17 cellular contexts compared by ENCODE assay signal in genomic region chr21:14303731-14304488, GRCh38.
DNase-seq lines count a peak whose midpoint lies in the region; ATAC-seq and TF ChIP-seq lines count a peak whose summit lies in the region.
"Had no signal": no experiment of that assay in that cellular context is flagged by ENCODE, and none has a peak within 500 bp of the region (broad histone marks: within the 10 kb centered on the region; RNA-seq: fewer than 3 reads in every experiment).

No MANE protein-coding gene starts in this region.

- H3K9me3 ChIP-seq in Panc1 (ENCODE audit: control insufficient read depth, insufficient read depth, low read depth, low read length) (no peaks in the 10 kb centered on the region), neural progenitor cell (ENCODE audit: low read depth) (no peaks in the 10 kb centered on the region)
- H3K9me3 ChIP-seq: BLaER1 had no signal

- H3K27me3 ChIP-seq in Panc1 (ENCODE audit: control insufficient read depth, insufficient read depth, low read length) (no peaks in the 10 kb centered on the region), neural progenitor cell (no peaks in the 10 kb centered on the region)
- H3K27me3 ChIP-seq: BLaER1 had no signal

- TF ChIP-seq CTCF in Panc1 (IDR thresholded peaks at IDR 0.05): no peak
- no peak for TF ChIP-seq CTCF in neural progenitor cell (IDR thresholded peaks at IDR 0.05)
- no peak for TF ChIP-seq CTCF in RWPE1 (conservative IDR thresholded peaks at IDR 0.05; ENCODE audit: low read depth)

- peak overlapping the region; percentile 39 for H2AFZ ChIP-seq in neural progenitor cell (replicated peaks)

- H3K27me3 Mint-ChIP-seq in neural progenitor cell (ENCODE audit: insufficient read depth, low read depth): no peaks in the 10 kb centered on the region

- peak; percentile 1 for DNase-seq in ELR (ENCODE audit: low read depth)
- no peak for DNase-seq in Panc1 (ENCODE audit: low read depth, low spot score)
- peak; percentile 30 for DNase-seq in dermis blood vessel endothelial cell
- DNase-seq in neural progenitor cell (ENCODE audit: low spot score): no peak
- DNase-seq in RWPE1 (ENCODE audit: low spot score): no peak
- DNase-seq in NCI-H1048 (lab: John Stamatoyannopoulos, UW): no peak
- DNase-seq in T1000 (lab: John Stamatoyannopoulos, UW): no peak
- DNase-seq: 8988T; CD4-positive, alpha-beta memory T cell; DMS153; DMS79; GF-D8; GOT3; H7 had no signal

- in situ Hi-C loops in Panc1 (cut with HindIII; ENCODE audit: low pct_unique_long_range_greater_than_20kb, low sequenced_read_pairs): no loop called here

- H3F3A ChIP-seq in neural progenitor cell (ENCODE audit: low read depth): no peaks in the 10 kb centered on the region

- no peak overlapping the region for H3K9ac ChIP-seq in neural progenitor cell
- H3K9ac ChIP-seq: BLaER1 had no signal

- H3K4me3 Mint-ChIP-seq in neural progenitor cell: no peak overlapping the region
- H3K4me3 Mint-ChIP-seq: CD14-positive monocyte; CD4-positive, alpha-beta memory T cell had no signal

- H3K27ac ChIP-seq in Panc1 (ENCODE audit: low read length) (no peak overlapping the region), neural progenitor cell (no peak overlapping the region), RWPE1 (no peak overlapping the region)
- H3K27ac ChIP-seq: BLaER1 had no signal

- H3K4me2 ChIP-seq in neural progenitor cell: no peak overlapping the region
- H3K4me2 ChIP-seq: BLaER1 had no signal

- no peak overlapping the region for H3K27ac Mint-ChIP-seq in neural progenitor cell
- H3K27ac Mint-ChIP-seq: CD14-positive monocyte; CD4-positive, alpha-beta memory T cell had no signal

- no peaks in the 10 kb centered on the region for H3K9me3 Mint-ChIP-seq in neural progenitor cell
- H3K9me3 Mint-ChIP-seq: CD14-positive monocyte; CD4-positive, alpha-beta memory T cell had no signal

- no peaks in the 10 kb centered on the region for H4K20me1 ChIP-seq in neural progenitor cell (ENCODE audit: low read depth)
- H4K20me1 ChIP-seq: BLaER1 had no signal

- POLR2A ChIA-PET in Panc1 (lab: Charles Lee): no interaction called here
- POLR2A ChIA-PET in RWPE1 (lab: Yijun Ruan, JAX; ENCODE audit: low non-redundant PET): no interaction called here

- H3K36me3 Mint-ChIP-seq in neural progenitor cell: no peaks in the 10 kb centered on the region
- H3K36me3 Mint-ChIP-seq: CD14-positive monocyte; CD4-positive, alpha-beta memory T cell had no signal

- H3K4me3 ChIP-seq in Panc1 (ENCODE audit: low read depth in 2 of 2, low read length in 2 of 2) (no peak overlapping the region), neural progenitor cell (no peak overlapping the region)
- H3K4me3 ChIP-seq: BLaER1 had no signal

- no TSS peak for BruUV-seq in Panc1 (replicated peaks; lab: Mats Ljungman, UMichigan)

- no peaks in the 10 kb centered on the region for H3K79me2 ChIP-seq in neural progenitor cell (ENCODE audit: low read depth)

- H3K4me1 ChIP-seq in Panc1 (ENCODE audit: control insufficient read depth, insufficient read depth, low read length): no peaks in the 10 kb centered on the region
- no peaks in the 10 kb centered on the region for H3K4me1 ChIP-seq in neural progenitor cell

- H3K36me3 ChIP-seq in Panc1 (ENCODE audit: control insufficient read depth, insufficient read depth, low read length): no peaks in the 10 kb centered on the region
- no peaks in the 10 kb centered on the region for H3K36me3 ChIP-seq in neural progenitor cell
- H3K36me3 ChIP-seq: BLaER1 had no signal

- ATAC-seq in Panc1 (peak; percentile 71), HG03095 (IDR thresholded peaks at IDR 0.05; ENCODE audit: unreplicated experiment) (no peak)

- H3K4me1 Mint-ChIP-seq in neural progenitor cell: no peaks in the 10 kb centered on the region
- H3K4me1 Mint-ChIP-seq: CD4-positive, alpha-beta memory T cell had no signal

- CTCF ChIA-PET in Panc1 (lab: Charles Lee) (no interaction called here), RWPE1 (lab: Yijun Ruan, JAX) (no interaction called here)

- intact Hi-C loops in Panc1 (cut with micrococcal nuclease; ENCODE audit: unreplicated experiment): no loop called here

Comparison
In these comparisons a context has a peak if more than half of its experiments do, and no peak if none do; other contexts are left out.
1. DNase-seq: peak in ELR (single experiment) and dermis blood vessel endothelial cell (single experiment); none in Panc1 (single experiment), neural progenitor cell (single experiment), RWPE1 (single experiment), NCI-H1048 (single experiment) and T1000 (single experiment).